Comparison of ENCODE assay signal across 17 cellular contexts in genomic region chr12:63787306-63787705, GRCh38.
"Had no signal": no experiment of that assay in that cellular context is flagged by ENCODE, and none has a peak within 500 bp of the region (broad histone marks: within the 10 kb centered on the region; RNA-seq: fewer than 3 reads in every experiment).

No MANE protein-coding gene starts in this region.

- H3K4me1 ChIP-seq: ascending aorta, prostate gland, right lobe of liver, testis, upper lobe of right lung had no signal

- H3K4me3 ChIP-seq: ascending aorta, prostate gland, right lobe of liver, testis, upper lobe of right lung had no signal

- H3K27ac Mint-ChIP-seq: activated naive CD8-positive, alpha-beta T cell treated with anti-CD3 and anti-CD28 coated beads, Interleukin-2, amount 50 U/mL, for 24 hours; natural killer cell treated with Interleukin-12 subunit alpha and Interleukin-12 subunit beta and Interleukin-15 and Interleukin-18, amount 100 ng/mL, for 72 hours; stimulated activated naive CD8-positive, alpha-beta T cell treated with anti-CD3 and anti-CD28 coated beads, Interleukin-15, amount 100 ng/mL, for 72 hours; T-helper 2 cell treated with Interferon-gamma antibody and Interleukin-4, amounts not matched to agents 5 μg/mL and 100 μg/mL, for 36 hours had no signal

- H3K27me3 Mint-ChIP-seq: activated naive CD8-positive, alpha-beta T cell treated with anti-CD3 and anti-CD28 coated beads, Interleukin-2, amount 50 U/mL, for 24 hours; natural killer cell treated with Interleukin-12 subunit alpha and Interleukin-12 subunit beta and Interleukin-15 and Interleukin-18, amount 100 ng/mL, for 72 hours; stimulated activated naive CD8-positive, alpha-beta T cell treated with anti-CD3 and anti-CD28 coated beads, Interleukin-15, amount 100 ng/mL, for 72 hours had no signal

- H3K4me3 Mint-ChIP-seq: activated naive CD8-positive, alpha-beta T cell treated with anti-CD3 and anti-CD28 coated beads, Interleukin-2, amount 50 U/mL, for 24 hours; natural killer cell treated with Interleukin-12 subunit alpha and Interleukin-12 subunit beta and Interleukin-15 and Interleukin-18, amount 100 ng/mL, for 72 hours; stimulated activated naive CD8-positive, alpha-beta T cell treated with anti-CD3 and anti-CD28 coated beads, Interleukin-15, amount 100 ng/mL, for 72 hours; T-helper 2 cell treated with Interferon-gamma antibody and Interleukin-4, amounts not matched to agents 5 μg/mL and 100 μg/mL, for 36 hours had no signal

- H3K9me3 Mint-ChIP-seq: activated naive CD8-positive, alpha-beta T cell treated with anti-CD3 and anti-CD28 coated beads, Interleukin-2, amount 50 U/mL, for 24 hours; natural killer cell treated with Interleukin-12 subunit alpha and Interleukin-12 subunit beta and Interleukin-15 and Interleukin-18, amount 100 ng/mL, for 72 hours; stimulated activated naive CD8-positive, alpha-beta T cell treated with anti-CD3 and anti-CD28 coated beads, Interleukin-15, amount 100 ng/mL, for 72 hours; T-helper 2 cell treated with Interferon-gamma antibody and Interleukin-4, amounts not matched to agents 5 μg/mL and 100 μg/mL, for 36 hours had no signal

- H3K27ac ChIP-seq: ascending aorta, epithelial cell of prostate, prostate gland, right lobe of liver, testis, upper lobe of right lung had no signal

- DNase-seq: activated CD4-positive, alpha-beta T cell treated with anti-CD3 and anti-CD28 coated beads, Interleukin-2, amount 50 U/mL, for 1 hour; activated naive CD4-positive, alpha-beta T cell; activated naive CD8-positive, alpha-beta T cell treated with anti-CD3 and anti-CD28 coated beads, Interleukin-2, amount 50 U/mL, for 24 hours; activated T-cell treated with anti-CD3 and anti-CD28 coated beads for 4 hours; hypothalamus; kidney glomerular epithelial cell; mesenchymal stem cell; nucleus accumbens; right lobe of liver; stimulated activated naive CD8-positive, alpha-beta T cell treated with anti-CD3 and anti-CD28 coated beads, Interleukin-15, amount 100 ng/mL, for 72 hours; testis; upper lobe of right lung had no signal

- H3K27me3 ChIP-seq: ascending aorta, right lobe of liver, testis, upper lobe of right lung had no signal

- H3K9me3 ChIP-seq: ascending aorta, prostate gland, right lobe of liver, testis, upper lobe of right lung had no signal
